ENCODE assay signal across 33 cellular contexts in the genomic region with DNA sequence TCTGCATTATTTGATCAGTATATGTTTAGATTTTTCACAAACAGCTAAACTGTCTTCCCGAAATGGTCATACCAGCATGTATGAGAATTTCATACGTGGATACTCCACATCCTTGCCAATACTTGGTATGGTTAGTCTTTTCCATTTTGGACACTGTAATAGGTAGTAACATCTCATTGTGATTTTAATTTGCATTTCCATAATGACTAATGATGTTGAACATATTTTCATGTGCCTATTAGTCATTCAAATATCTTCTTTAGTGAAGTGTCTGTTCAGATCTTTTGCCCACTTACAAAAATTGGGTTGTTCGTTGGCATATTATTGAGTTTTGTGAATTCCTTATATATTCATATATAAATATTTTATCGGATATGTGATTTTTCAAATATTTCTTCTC.
DNase-seq lines count a peak whose midpoint lies in the region; ATAC-seq, FAIRE-seq and TF ChIP-seq lines count a peak whose summit lies in the region.
"Had no signal": no experiment of that assay in that cellular context is flagged by ENCODE, and none has a peak within 500 bp of the region (broad histone marks: within the 10 kb centered on the region; RNA-seq: fewer than 3 reads in every experiment).

No MANE protein-coding gene starts in this region.

- peak; percentile 52 to 68 for ATAC-seq in activated CD4-positive, CD25-positive, alpha-beta regulatory T cell treated with anti-CD3 and anti-CD28 coated beads, Interleukin-2, amount 50 U/mL, for 24 hours
- ATAC-seq in A549 (no peak), GM18498 (IDR thresholded peaks at IDR 0.05; ENCODE audit: unreplicated experiment) (no peak), GM19455 (IDR thresholded peaks at IDR 0.05; ENCODE audit: unreplicated experiment) (no peak)
- ATAC-seq: CD8-positive, alpha-beta T cell had no signal

- H2AFZ ChIP-seq in GM23248, result no peak overlapping the region

- H3K9me3 ChIP-seq in A549 (peaks cover 7% of the 10 kb centered on the region; the same call in 1 of the 3 replicates), GM23248 (ENCODE audit: low read depth) (no peaks in the 10 kb centered on the region)

- no peak overlapping the region for H3K4me3 ChIP-seq in A549
- no peak overlapping the region for H3K4me3 ChIP-seq in GM23248
- H3K4me3 ChIP-seq in H7 (ENCODE audit: insufficient read depth, low read depth, low read length), result no peak overlapping the region
- H3K4me3 ChIP-seq: BLaER1; BLaER1 treated with 17β-estradiol and CSF1 and Interleukin-3, amounts not matched to agents 10 nM and 100 nM had no signal

- TF ChIP-seq CTCF in A549 (IDR thresholded peaks at IDR 0.05), result no peak

- POLR2A ChIA-PET in A549 (lab: Yijun Ruan, JAX), result no interaction called here

- H3K27ac ChIP-seq in A549 (no peak overlapping the region), GM23248 (no peak overlapping the region)
- H3K27ac ChIP-seq: 22Rv1; BLaER1; BLaER1 treated with 17β-estradiol and CSF1 and Interleukin-3, amounts not matched to agents 10 nM and 100 nM; C4-2B had no signal

- H3K79me2 ChIP-seq in GM23248 (ENCODE audit: insufficient read depth), result no peaks in the 10 kb centered on the region

- no peak for DNase-seq in activated CD4-positive, CD25-positive, alpha-beta regulatory T cell treated with anti-CD3 and anti-CD28 coated beads, Interleukin-2, amount 50 U/mL, for 72 hours
- DNase-seq in A549 (ENCODE audit: low read depth in 1 of 2, low spot score in 1 of 2) (no peak), ELR (ENCODE audit: low read depth) (peak; percentile 11), GM23248 (peak; percentile 8), H7 (no peak)
- DNase-seq: 8988T; ACHN; AML-193; BE2C; C1 segment of cervical spinal cord; Caco-2; Calu3; CD4-positive, alpha-beta memory T cell; CD4-positive, alpha-beta T cell; CD4-positive, CD25-positive, alpha-beta regulatory T cell; CD8-positive, alpha-beta memory T cell; CD8-positive, alpha-beta T cell; COR-L47; DMS 273 treated with DMSO at 0.1 percent for 48 hours; DMS153; DMS53; DMS79; DMS79 treated with DMSO at 0.1 percent for 48 hours; DND-41; EL had no signal

- H3K4me1 ChIP-seq in A549 (no peaks in the 10 kb centered on the region), GM23248 (ENCODE audit: insufficient read depth) (peaks cover 19% of the 10 kb centered on the region)
- H3K4me1 ChIP-seq: BE2C, BLaER1, Caco-2 had no signal

- H3K4me2 ChIP-seq in A549 (no peak overlapping the region), GM23248 (ENCODE audit: unreplicated experiment) (no peak overlapping the region)
- H3K4me2 ChIP-seq: BLaER1 had no signal

- H4K20me1 ChIP-seq in GM23248 (ENCODE audit: insufficient read depth), result no peaks in the 10 kb centered on the region
- H4K20me1 ChIP-seq: BLaER1; BLaER1 treated with 17β-estradiol and CSF1 and Interleukin-3, amounts not matched to agents 10 nM and 100 nM had no signal

- no peak for TF ChIP-seq EP300 in A549 (IDR thresholded peaks at IDR 0.05)

- no peak for TF ChIP-seq POLR2A in A549 (IDR thresholded peaks at IDR 0.05; ENCODE audit: low read length)

- in situ Hi-C loops in GM23248 (cut with MboI), result loop anchor here (10.0 kb wide), 1 partner anchor 192 kb away; no protein-coding TSS in a partner anchor

- H3K27me3 ChIP-seq in GM23248 (replicated peaks; ENCODE audit: insufficient read depth), result no peaks in the 10 kb centered on the region
- no peaks in the 10 kb centered on the region; the same call in none of the 2 replicates for H3K27me3 ChIP-seq in H7 (ENCODE audit: control insufficient read depth, insufficient read depth, low read length)
- H3K27me3 ChIP-seq: BE2C; BLaER1; BLaER1 treated with 17β-estradiol and CSF1 and Interleukin-3, amounts not matched to agents 10 nM and 100 nM had no signal

- no peak for TF ChIP-seq RAD21 in A549 (conservative IDR thresholded peaks at IDR 0.05 in 1 of 2, IDR thresholded peaks at IDR 0.05 in 1 of 2)

- FAIRE-seq in A549 (lab: Jason Lieb, UNC), result no peak
- FAIRE-seq: D721Med had no signal

- H3K9ac ChIP-seq in GM23248, result no peak overlapping the region
- H3K9ac ChIP-seq: BLaER1; BLaER1 treated with 17β-estradiol and CSF1 and Interleukin-3, amounts not matched to agents 10 nM and 100 nM had no signal

- peaks cover 13% of the 10 kb centered on the region; the same call in 1 of the 2 replicates for H3F3A ChIP-seq in GM23248 (ENCODE audit: insufficient read depth)

- H3K9me2 ChIP-seq in GM23248 (ENCODE audit: insufficient read depth), result no peaks in the 10 kb centered on the region

- CTCF ChIA-PET in A549 (lab: Yijun Ruan, JAX), result interaction anchor here (1.1 to 8.4 kb wide), 2 partner anchors 350 to 494 kb away, joined by 3 to 512 read pairs; no protein-coding TSS in a partner anchor

- 39% methylated on average over 4 of the region's 4 CpGs for WGBS in A549 (ENCODE audit: missing lambda C conversion rate)
- WGBS in GM23248 (ENCODE audit: low coverage in 1 of 2, low lambda C conversion rate in 2 of 2, missing lambda C conversion rate in 2 of 2), 2 experiments, result 90 to 92% methylated on average over 4 of the region's 4 CpGs

- H3K36me3 ChIP-seq in GM23248 (ENCODE audit: low read depth) (no peaks in the 10 kb centered on the region), H7 (replicated peaks; ENCODE audit: control insufficient read depth, insufficient read depth, low read length) (no peaks in the 10 kb centered on the region)
- H3K36me3 ChIP-seq: BE2C, BLaER1 had no signal

TF ChIP-seq in A549, 52 proteins besides CTCF, POLR2A, EP300 and RAD21:
- TF ChIP-seq BHLHE40 (IDR thresholded peaks at IDR 0.05; ENCODE audit: low read depth, low read length), result no peak
- TF ChIP-seq ZFP36 (IDR thresholded peaks at IDR 0.05; ENCODE audit: borderline replicate concordance, partially characterized antibody), result no peak
- no peak for TF ChIP-seq CBX2 (IDR thresholded peaks at IDR 0.05; ENCODE audit: borderline replicate concordance, low read depth)
- TF ChIP-seq CBX8 (IDR thresholded peaks at IDR 0.05), result peak; percentile 87; the same call in 1 of the 2 replicates
- TF ChIP-seq RARB (CRISPR knock-in tag; IDR thresholded peaks at IDR 0.05), result no peak
- no peak for TF ChIP-seq NPAS2 (CRISPR knock-in tag; IDR thresholded peaks at IDR 0.05; ENCODE audit: borderline replicate concordance)

Comparison
In these comparisons a context has a peak if more than half of its experiments do, and no peak if none do; other contexts are left out.
1. ATAC-seq: peak in activated CD4-positive, CD25-positive, alpha-beta regulatory T cell treated with anti-CD3 and anti-CD28 coated beads, Interleukin-2, amount 50 U/mL, for 24 hours (2 of 2); none in A549 (0 of 2), GM18498 (single experiment) and GM19455 (single experiment).
2. DNase-seq: peak in ELR (single experiment) and GM23248 (single experiment); none in activated CD4-positive, CD25-positive, alpha-beta regulatory T cell treated with anti-CD3 and anti-CD28 coated beads, Interleukin-2, amount 50 U/mL, for 72 hours (single experiment), A549 (0 of 2) and H7 (single experiment).